ENCODE assay signal across 18 cellular contexts in the genomic region with DNA sequence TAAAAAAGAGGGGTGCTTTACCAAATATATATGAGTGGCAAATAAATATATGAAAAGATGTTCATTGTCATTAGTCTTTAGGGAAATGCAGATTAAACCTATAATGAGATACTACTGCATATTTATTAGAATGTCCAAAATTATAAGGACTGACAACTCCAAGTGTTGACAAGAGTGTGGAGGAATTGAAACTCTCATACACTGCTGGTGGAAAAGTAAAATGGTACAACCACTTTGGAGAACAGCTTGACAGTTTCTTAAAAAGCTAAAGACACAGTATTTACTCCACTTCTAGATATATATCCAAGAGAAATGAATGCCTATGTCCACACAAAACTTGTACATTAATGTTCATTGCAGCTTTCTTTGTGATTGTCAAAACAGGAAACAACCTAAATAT. TPM values are rescaled to one million over a fixed set of nuclear protein-coding genes. Genes with fewer than 3 reads are reported as not detected.
DNase-seq lines count a peak whose midpoint lies in the region; ATAC-seq, FAIRE-seq and TF ChIP-seq lines count a peak whose summit lies in the region.
"Had no signal": no experiment of that assay in that cellular context is flagged by ENCODE, and none has a peak within 500 bp of the region (broad histone marks: within the 10 kb centered on the region; RNA-seq: fewer than 3 reads in every experiment).

No MANE protein-coding gene starts in this region.

- H3K9me3 Mint-ChIP-seq in brain = peaks cover 0 to 6% (median 0%) of the 10 kb centered on the region in 5 experiments
- H3K9me3 Mint-ChIP-seq: CD8-positive, alpha-beta T cell; HFFc6 had no signal

- H3K27me3 Mint-ChIP-seq in brain = peaks cover 6% of the 10 kb centered on the region
- H3K27me3 Mint-ChIP-seq: B cell had no signal

- H3K36me3 ChIP-seq in Loucy (ENCODE audit: insufficient read depth, low read length) (no peaks in the 10 kb centered on the region), neuron (ENCODE audit: insufficient read depth, low read length) (no peaks in the 10 kb centered on the region)

- H3K4me1 ChIP-seq in Loucy (ENCODE audit: insufficient read depth, low read length, poor library complexity, severe bottlenecking) (peaks cover 50% of the 10 kb centered on the region), neuron (ENCODE audit: insufficient read depth, low read length) (peaks cover 23% of the 10 kb centered on the region)

- H3K4me3 Mint-ChIP-seq in brain = no peak overlapping the region
- H3K4me3 Mint-ChIP-seq: B cell; CD8-positive, alpha-beta T cell; HFFc6 had no signal

- no peaks in the 10 kb centered on the region for H4K20me1 ChIP-seq in Loucy (ENCODE audit: insufficient read depth, low read length, poor library complexity, severe bottlenecking)
- H4K20me1 ChIP-seq: BLaER1 treated with 17β-estradiol and CSF1 and Interleukin-3, amounts not matched to agents 10 nM and 100 nM had no signal

- no peaks in the 10 kb centered on the region for H3K9me3 ChIP-seq in Loucy (ENCODE audit: insufficient read depth, low read depth, low read length)
- no peaks in the 10 kb centered on the region for H3K9me3 ChIP-seq in neuron (ENCODE audit: low read length)

- TF ChIP-seq CTCF in Loucy (conservative IDR thresholded peaks at IDR 0.05; ENCODE audit: low read length) = no peak
- TF ChIP-seq CTCF in brain (conservative IDR thresholded peaks at IDR 0.05) = no peak

- H3F3A ChIP-seq in Loucy (ENCODE audit: low read depth) = no peaks in the 10 kb centered on the region

- 0 out of 2 replicates have a peak overlapping the region, but pooled peaks have one; percentile 13 for H2AFZ ChIP-seq in Loucy (ENCODE audit: low read length)
- peak overlapping the region; percentile 41 for H2AFZ ChIP-seq in neuron (ENCODE audit: low read depth, low read length)

- no peaks in the 10 kb centered on the region for H3K27me3 ChIP-seq in Loucy (ENCODE audit: insufficient read depth, low read length, poor library complexity, severe bottlenecking)
- H3K27me3 ChIP-seq in neuron (ENCODE audit: insufficient read depth, low read length) = no peaks in the 10 kb centered on the region
- H3K27me3 ChIP-seq: BLaER1 treated with 17β-estradiol and CSF1 and Interleukin-3, amounts not matched to agents 10 nM and 100 nM had no signal

- H3K4me2 ChIP-seq in Loucy (ENCODE audit: low read depth, low read length, poor library complexity, severe bottlenecking) = no peak overlapping the region

- no peak overlapping the region for H3K9ac ChIP-seq in Loucy (ENCODE audit: low read depth, low read length, poor library complexity, severe bottlenecking)
- H3K9ac ChIP-seq: BLaER1 treated with 17β-estradiol and CSF1 and Interleukin-3, amounts not matched to agents 10 nM and 100 nM had no signal

- H3K4me1 Mint-ChIP-seq in brain = peaks cover 21% of the 10 kb centered on the region

- peak; percentile 42 for FAIRE-seq in GM18507 (lab: Jason Lieb, UNC)
- FAIRE-seq: G401.6, HTR-8/SVneo had no signal

- no peaks in the 10 kb centered on the region for H3K9me2 ChIP-seq in Loucy (replicated peaks; ENCODE audit: low read depth, low read length)

- no peaks in the 10 kb centered on the region for H3K79me2 ChIP-seq in Loucy (ENCODE audit: insufficient read depth, low read length)

- no peak for DNase-seq in GM18507 (ENCODE audit: extremely low spot score, insufficient read length, low read depth)
- DNase-seq in NCI-H2081 treated with DMSO at 0.1 percent for 48 hours (lab: John Stamatoyannopoulos, UW) = no peak
- no peak for DNase-seq in NCI-H2107 (lab: John Stamatoyannopoulos, UW)
- DNase-seq: Calu3; CD8-positive, alpha-beta T cell; GOT3; H7; HFFc6; IMR-90 had no signal

- no peak overlapping the region for H3K4me3 ChIP-seq in Loucy (ENCODE audit: low read length, poor library complexity, severe bottlenecking)
- no peak overlapping the region for H3K4me3 ChIP-seq in neuron (ENCODE audit: low read length)
- H3K4me3 ChIP-seq: BLaER1 treated with 17β-estradiol and CSF1 and Interleukin-3, amounts not matched to agents 10 nM and 100 nM had no signal

- H3K36me3 Mint-ChIP-seq in brain = no peaks in the 10 kb centered on the region
- H3K36me3 Mint-ChIP-seq: CD8-positive, alpha-beta T cell had no signal

- no peak for ATAC-seq in GM21367 (IDR thresholded peaks at IDR 0.05; ENCODE audit: unreplicated experiment)
- ATAC-seq: CD8-positive, alpha-beta T cell; HCT116 had no signal

- peak overlapping the region in 3 of 5 experiments; percentile 25 to 93 (median 80) for H3K27ac Mint-ChIP-seq in brain
- H3K27ac Mint-ChIP-seq: CD8-positive, alpha-beta T cell; HFFc6 had no signal

RNA-seq across cellular contexts. Expression of gene PLEK, which starts 50.4 kb away (rescaled TPM):
- 2.0 TPM for polyA plus RNA-seq in brain (ENCODE audit: insufficient read depth, low read depth, low replicate concordance)
- polyA plus RNA-seq: IMR-90 had no signal

RNA-seq across cellular contexts. Expression of gene FBXO48, which starts 51.6 kb away (rescaled TPM):
- 0.64 TPM for polyA plus RNA-seq in brain (ENCODE audit: insufficient read depth, low read depth, low replicate concordance)

RNA-seq across cellular contexts. Expression of gene APLF, which starts 51.9 kb away (rescaled TPM):
- polyA plus RNA-seq in brain (ENCODE audit: insufficient read depth, low read depth, low replicate concordance) = 0.24 TPM
